In the genomic region with DNA sequence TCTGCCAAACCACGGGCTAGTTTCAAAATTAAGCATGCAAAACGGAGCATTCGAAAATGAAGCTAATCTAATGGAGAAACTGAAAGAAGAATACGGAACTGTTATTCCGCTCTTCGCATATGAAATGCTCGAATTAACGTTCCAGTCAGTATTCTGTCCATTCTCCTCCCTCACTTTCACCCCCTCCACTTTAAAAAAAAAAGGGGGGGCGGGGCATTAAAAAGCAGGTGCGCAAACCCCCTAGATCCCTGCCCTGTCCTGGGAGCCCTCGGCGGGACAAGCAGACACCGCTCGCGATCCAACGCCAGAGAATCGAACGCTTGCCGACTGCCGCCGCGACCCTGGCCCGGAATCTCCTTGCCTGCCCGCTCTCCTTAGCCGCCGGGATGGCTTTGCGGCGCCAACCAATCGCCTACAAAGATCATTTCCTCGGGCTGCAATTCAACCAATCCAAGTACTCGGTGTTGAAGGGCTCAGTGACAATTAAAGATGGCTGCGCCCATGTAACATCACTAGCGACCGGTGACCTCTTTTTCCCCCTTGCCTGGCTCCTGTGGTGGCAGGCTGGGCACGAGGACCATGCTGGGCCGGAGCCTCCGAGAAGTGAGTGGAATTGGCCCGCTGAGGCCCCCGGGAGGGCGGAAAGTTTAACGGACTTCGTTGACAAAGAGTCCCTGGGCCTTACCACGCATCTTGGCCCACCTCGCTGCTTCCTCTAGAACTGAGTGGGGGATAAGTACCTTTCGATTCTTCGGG, we compare ENCODE assay signal across 8 cellular contexts. TPM values are rescaled to one million over a fixed set of nuclear protein-coding genes. Genes with fewer than 3 reads are reported as not detected.
DNase-seq lines count a peak whose midpoint lies in the region; ATAC-seq, FAIRE-seq and TF ChIP-seq lines count a peak whose summit lies in the region.

A gene with protein sequence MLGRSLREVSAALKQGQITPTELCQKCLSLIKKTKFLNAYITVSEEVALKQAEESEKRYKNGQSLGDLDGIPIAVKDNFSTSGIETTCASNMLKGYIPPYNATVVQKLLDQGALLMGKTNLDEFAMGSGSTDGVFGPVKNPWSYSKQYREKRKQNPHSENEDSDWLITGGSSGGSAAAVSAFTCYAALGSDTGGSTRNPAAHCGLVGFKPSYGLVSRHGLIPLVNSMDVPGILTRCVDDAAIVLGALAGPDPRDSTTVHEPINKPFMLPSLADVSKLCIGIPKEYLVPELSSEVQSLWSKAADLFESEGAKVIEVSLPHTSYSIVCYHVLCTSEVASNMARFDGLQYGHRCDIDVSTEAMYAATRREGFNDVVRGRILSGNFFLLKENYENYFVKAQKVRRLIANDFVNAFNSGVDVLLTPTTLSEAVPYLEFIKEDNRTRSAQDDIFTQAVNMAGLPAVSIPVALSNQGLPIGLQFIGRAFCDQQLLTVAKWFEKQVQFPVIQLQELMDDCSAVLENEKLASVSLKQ (plus strand): TSS at position 476 of the 756 bp plus-strand sequence. CDS start 104 bp downstream, at position 580.
A gene with protein sequence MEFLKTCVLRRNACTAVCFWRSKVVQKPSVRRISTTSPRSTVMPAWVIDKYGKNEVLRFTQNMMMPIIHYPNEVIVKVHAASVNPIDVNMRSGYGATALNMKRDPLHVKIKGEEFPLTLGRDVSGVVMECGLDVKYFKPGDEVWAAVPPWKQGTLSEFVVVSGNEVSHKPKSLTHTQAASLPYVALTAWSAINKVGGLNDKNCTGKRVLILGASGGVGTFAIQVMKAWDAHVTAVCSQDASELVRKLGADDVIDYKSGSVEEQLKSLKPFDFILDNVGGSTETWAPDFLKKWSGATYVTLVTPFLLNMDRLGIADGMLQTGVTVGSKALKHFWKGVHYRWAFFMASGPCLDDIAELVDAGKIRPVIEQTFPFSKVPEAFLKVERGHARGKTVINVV (minus strand): TSS at position 396 of the 756 bp plus-strand sequence. CDS start 477 bp downstream, outside the sequence.

- H3K4me1 ChIP-seq in kidney (ENCODE audit: control insufficient read depth in 1 of 2, insufficient read depth in 1 of 2, low read depth in 1 of 2, low read length in 2 of 2), result peaks cover 3 to 7% of the 10 kb centered on the region in 2 donors

- peak within 1 kb of the TSS; percentile 77 to 96 for H3K9ac ChIP-seq in kidney (ENCODE audit: low read length in 2 of 2)

- ATAC-seq in GM19043 (IDR thresholded peaks at IDR 0.05; ENCODE audit: low read depth, unreplicated experiment) (peak; percentile 58), HG03354 (IDR thresholded peaks at IDR 0.05; ENCODE audit: poor library complexity, severe bottlenecking, unreplicated experiment) (peak; percentile 82)

- H3K27ac ChIP-seq in kidney (ENCODE audit: low read depth in 2 of 2, low read length in 2 of 2), result peak within 1 kb of the TSS; percentile 72 to 79

- H3K36me3 ChIP-seq in kidney (ENCODE audit: control insufficient read depth in 1 of 2, insufficient read depth in 2 of 2, low read length in 2 of 2), result no peaks in the 10 kb centered on the region

- no peak for FAIRE-seq in kidney (lab: Jason Lieb, UNC)

- TF ChIP-seq CTCF in kidney (IDR thresholded peaks at IDR 0.05; ENCODE audit: borderline replicate concordance, extremely low read depth, insufficient read depth), result no peak

- H3K9me3 ChIP-seq in kidney (ENCODE audit: control insufficient read depth in 1 of 2, low read length in 2 of 2), result no peaks in the 10 kb centered on the region

- DNase-seq in AML-193 (lab: John Stamatoyannopoulos, UW), result peak; percentile 92 to 97
- peak; percentile 87 for DNase-seq in NCI-H460 (ENCODE audit: extremely low read depth, low read depth)
- peak; percentile 73 for DNase-seq in activated CD4-positive, alpha-beta T cell treated with anti-CD3 and anti-CD28 coated beads for 1 hour
- peak; percentile 90 for DNase-seq in cerebellum (ENCODE audit: low spot score)
- peak; percentile 90 for DNase-seq in kidney
- DNase-seq in stimulated activated CD4-positive, alpha-beta T cell treated with anti-CD3 and anti-CD28 coated beads, Interleukin-15, amount 100 ng/mL, for 24 hours, result peak; percentile 87

- intact Hi-C loops in kidney (cut with DNase I), result no loop called here

- H3K4me3 ChIP-seq in kidney (ENCODE audit: low read length in 2 of 2), result peak within 1 kb of the TSS; percentile 82 to 97

RNA-seq across cellular contexts. Expression of the first gene that starts in this region (rescaled TPM):
- total RNA-seq in NCI-H460 (2014; rRNA removed; shearing (Covaris generic)), result 16.4 and 22.9 TPM in 2 replicates
- 8.3 and 20.0 TPM in 2 replicates for polyA plus RNA-seq in NCI-H460 (2014; cell fraction: nucleus; rRNA removed)
- total RNA-seq in cerebellum, result 20.7 TPM
- total RNA-seq in kidney, result 18.0 TPM
- 12.5 TPM for polyA plus RNA-seq in kidney (ENCODE audit: insufficient read depth, low read depth, low replicate concordance)

RNA-seq across cellular contexts. Expression of the second gene that starts in this region (rescaled TPM):
- 9.9 and 14.8 TPM in 2 replicates for total RNA-seq in NCI-H460 (2014; rRNA removed; shearing (Covaris generic))
- 3.9 and 9.0 TPM in 2 replicates for polyA plus RNA-seq in NCI-H460 (2014; cell fraction: nucleus; rRNA removed)
- total RNA-seq in cerebellum (9.6 TPM), kidney (8.9 TPM)
- 19.3 TPM for polyA plus RNA-seq in kidney (ENCODE audit: insufficient read depth, low read depth, low replicate concordance)

Comparison
In these comparisons a context has a peak if more than half of its experiments do, and no peak if none do; other contexts are left out.
1. Peak in every context shown above with its lines: DNase-seq, ATAC-seq, H3K4me3 ChIP-seq and H3K27ac ChIP-seq.